ENCODE assay signal across 7 cellular contexts in the genomic region with DNA sequence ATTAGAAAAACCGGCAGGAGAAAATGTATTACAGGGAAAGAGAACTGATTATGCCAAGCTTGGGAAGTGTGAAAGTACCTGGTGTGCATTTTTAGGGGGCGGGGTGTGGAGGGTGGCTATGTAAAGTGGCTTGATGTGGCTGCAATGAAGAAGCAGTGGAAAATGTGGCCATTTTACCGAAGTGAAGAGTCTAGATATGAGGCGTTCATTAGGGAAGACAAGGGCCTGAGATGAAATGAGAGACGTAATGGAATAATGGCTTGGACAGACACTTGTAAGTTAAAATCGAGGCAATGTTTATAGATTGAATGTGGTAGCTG. TPM values are rescaled to one million over a fixed set of nuclear protein-coding genes. Genes with fewer than 3 reads are reported as not detected.
DNase-seq lines count a peak whose midpoint lies in the region; ATAC-seq, FAIRE-seq and TF ChIP-seq lines count a peak whose summit lies in the region.

No MANE protein-coding gene starts in this region.

- no peak for FAIRE-seq in pancreas (lab: Jason Lieb, UNC)

- no peaks in the 10 kb centered on the region for H3K9me3 ChIP-seq in esophagus (ENCODE audit: control insufficient read depth in 2 of 2, insufficient read depth in 1 of 2, low read depth in 1 of 2, low read length in 1 of 2)
- H3K9me3 ChIP-seq in pancreas, result no peaks in the 10 kb centered on the region

- WGBS in esophagus, 2 donors, result 2 to 4% methylated on average over 6 of the region's 6 CpGs
- WGBS in pancreas, 2 donors, result 1 to 2% methylated on average over 6 of the region's 6 CpGs

- peak overlapping the region; percentile 93 for H3K27ac Mint-ChIP-seq in activated CD8-positive, alpha-beta T cell treated with anti-CD3 and anti-CD28 coated beads, Interleukin-2, amount 10 ng/mL, durations not matched to agents 7 days and 5 days

- DNase-seq in NCI-H146 treated with DMSO at 0.1 percent for 48 hours (lab: John Stamatoyannopoulos, UW; ENCODE audit: unreplicated experiment) (peak; percentile 31), pancreas (peak in 1 of 6 donors; percentile 31), amniotic stem cell (lab: John Stamatoyannopoulos, UW) (no peak), NCI-H2196 (lab: John Stamatoyannopoulos, UW; ENCODE audit: unreplicated experiment) (no peak)
- peak; percentile 59 for DNase-seq in activated CD8-positive, alpha-beta T cell treated with anti-CD3 and anti-CD28 coated beads, Interleukin-2, amount 10 ng/mL, durations not matched to agents 7 days and 5 days

- H3K4me1 ChIP-seq in esophagus (ENCODE audit: control insufficient read depth in 2 of 2, insufficient read depth in 2 of 2, low read length in 1 of 2) (no peaks in the 10 kb centered on the region), pancreas (peaks cover 0 to 20% (median 13%) of the 10 kb centered on the region in 3 donors)

- POLR2A ChIA-PET in activated CD8-positive, alpha-beta T cell treated with anti-CD3 and anti-CD28 coated beads, Interleukin-2, amount 10 ng/mL, durations not matched to agents 7 days and 5 days (lab: Charles Lee), result interaction anchor here (1.1 kb wide), 1 partner anchor 21 kb away, joined by 3 read pairs; no protein-coding TSS in a partner anchor

- H3K4me3 ChIP-seq in GM12875 (ENCODE audit: low read depth, low read length) (peak overlapping the region; percentile 74), esophagus (ENCODE audit: low read depth in 1 of 2, low read length in 2 of 2) (peak overlapping the region; percentile 78 to 93), pancreas (peak overlapping the region; percentile 76 to 83 (median 80))

- H3K27ac ChIP-seq in esophagus (ENCODE audit: low read depth in 2 of 2, low read length in 1 of 2) (peak overlapping the region; percentile 97 to 99), pancreas (peak overlapping the region in 3 of 4 donors; percentile 94 to 97 (median 96))

- peak; percentile 21 for ATAC-seq in activated CD8-positive, alpha-beta T cell treated with anti-CD3 and anti-CD28 coated beads, Interleukin-2, amount 10 ng/mL, durations not matched to agents 7 days and 5 days
- peak in 2 of 4 donors; percentile 0 to 1 for ATAC-seq in pancreas

- CTCF ChIA-PET in activated CD8-positive, alpha-beta T cell treated with anti-CD3 and anti-CD28 coated beads, Interleukin-2, amount 10 ng/mL, durations not matched to agents 7 days and 5 days (lab: Charles Lee), result no interaction called here

- H3K27me3 ChIP-seq in esophagus (ENCODE audit: control insufficient read depth in 1 of 2, insufficient read depth in 2 of 2, low read length in 2 of 2), result no peaks in the 10 kb centered on the region
- no peaks in the 10 kb centered on the region for H3K27me3 ChIP-seq in pancreas

- H3K9me3 Mint-ChIP-seq in activated CD8-positive, alpha-beta T cell treated with anti-CD3 and anti-CD28 coated beads, Interleukin-2, amount 10 ng/mL, durations not matched to agents 7 days and 5 days (ENCODE audit: insufficient read depth), result no peaks in the 10 kb centered on the region

- intact Hi-C loops in pancreas (cut with DNase I), result no loop called here

- no peak for TF ChIP-seq CTCF in GM12875 (IDR thresholded peaks at IDR 0.05; ENCODE audit: borderline replicate concordance, insufficient read depth, low read depth, low read length)
- TF ChIP-seq CTCF in pancreas (IDR thresholded peaks at IDR 0.05), result no peak

- H3K36me3 ChIP-seq in esophagus (ENCODE audit: control insufficient read depth in 2 of 2, insufficient read depth in 2 of 2, low read length in 1 of 2) (no peaks in the 10 kb centered on the region), pancreas (no peaks in the 10 kb centered on the region)

- peaks cover 11% of the 10 kb centered on the region for H3K27me3 Mint-ChIP-seq in activated CD8-positive, alpha-beta T cell treated with anti-CD3 and anti-CD28 coated beads, Interleukin-2, amount 10 ng/mL, durations not matched to agents 7 days and 5 days (ENCODE audit: low read depth)

- peaks cover 26% of the 10 kb centered on the region for H3K4me1 Mint-ChIP-seq in activated CD8-positive, alpha-beta T cell treated with anti-CD3 and anti-CD28 coated beads, Interleukin-2, amount 10 ng/mL, durations not matched to agents 7 days and 5 days (ENCODE audit: low read depth)

- peaks cover 8% of the 10 kb centered on the region for H3K36me3 Mint-ChIP-seq in activated CD8-positive, alpha-beta T cell treated with anti-CD3 and anti-CD28 coated beads, Interleukin-2, amount 10 ng/mL, durations not matched to agents 7 days and 5 days (ENCODE audit: low read depth)

- peak overlapping the region; percentile 89 for H3K4me3 Mint-ChIP-seq in activated CD8-positive, alpha-beta T cell treated with anti-CD3 and anti-CD28 coated beads, Interleukin-2, amount 10 ng/mL, durations not matched to agents 7 days and 5 days

RNA-seq across cellular contexts. Expression of a gene that starts 1.2 kb away (rescaled TPM):
- total RNA-seq in activated CD8-positive, alpha-beta T cell treated with anti-CD3 and anti-CD28 coated beads, Interleukin-2, amount 10 ng/mL, durations not matched to agents 7 days and 5 days, result 10 to 100 TPM; 29.0 to 31.0 TPM
- 10 to 100 TPM; 22.7 to 23.9 TPM for polyA plus RNA-seq in esophagus
- total RNA-seq in pancreas, result 10 to 100 TPM; 26.3 to 44.5 (median 31.8) TPM
- polyA plus RNA-seq in pancreas, result 10 to 100 TPM; 14.9 to 25.6 TPM

RNA-seq across cellular contexts. Expression of a gene that starts 1.5 kb away (rescaled TPM):
- under 1 TPM; 0.50 to 0.70 TPM for total RNA-seq in activated CD8-positive, alpha-beta T cell treated with anti-CD3 and anti-CD28 coated beads, Interleukin-2, amount 10 ng/mL, durations not matched to agents 7 days and 5 days
- polyA plus RNA-seq in esophagus (1 to 10 TPM; 2.2 to 2.3 TPM), pancreas (1 to 10 TPM; 1.4 to 1.7 TPM)
- 10 to 100 TPM in 2 of 6 donors, 1 to 10 TPM in 4; 6.6 to 24.3 (median 9.7) TPM for total RNA-seq in pancreas

Comparison
In these comparisons a context has a peak if more than half of its experiments do, and no peak if none do; other contexts are left out.
1. DNase-seq: peak in NCI-H146 treated with DMSO at 0.1 percent for 48 hours (single experiment) and activated CD8-positive, alpha-beta T cell treated with anti-CD3 and anti-CD28 coated beads, Interleukin-2, amount 10 ng/mL, durations not matched to agents 7 days and 5 days (single experiment); none in amniotic stem cell (single experiment) and NCI-H2196 (single experiment).
2. RNA of a gene that starts 1.5 kb away (total RNA-seq): 6.6 to 24.3 TPM in pancreas; 0.50 to 0.70 TPM in activated CD8-positive, alpha-beta T cell treated with anti-CD3 and anti-CD28 coated beads, Interleukin-2, amount 10 ng/mL, durations not matched to agents 7 days and 5 days; every median in the first group is over 4 times any median in the second.
3. Peak in every context shown above with its lines, with median percentiles within 50 percentile points of each other: H3K4me3 ChIP-seq.